In the genomic region with DNA sequence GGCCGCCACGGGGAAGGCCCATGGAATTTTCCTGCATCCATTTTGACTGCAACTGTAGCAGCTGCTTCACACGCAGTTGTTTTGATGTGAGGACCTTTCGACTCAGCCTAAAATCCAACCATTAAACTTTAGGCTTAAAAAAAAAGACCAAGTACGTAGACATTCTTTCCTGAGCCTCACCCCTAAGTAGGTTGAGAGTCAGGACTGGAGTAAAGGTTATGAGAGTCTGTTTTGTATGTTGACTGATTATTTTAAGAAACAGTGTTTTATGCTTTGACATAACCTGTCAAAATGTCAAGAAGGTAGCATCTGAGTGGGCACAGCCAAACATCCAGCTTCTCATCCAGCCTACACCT, we compare ENCODE assay signal across 23 cellular contexts. TPM values are rescaled to one million over a fixed set of nuclear protein-coding genes. Genes with fewer than 3 reads are reported as not detected.
A peak's percentile ranks its signal among the peaks of the same experiment; 100 is the strongest.
DNase-seq lines count a peak whose midpoint lies in the region; ATAC-seq and TF ChIP-seq lines count a peak whose summit lies in the region.
"Had no signal": no experiment of that assay in that cellular context is flagged by ENCODE, and none has a peak within 500 bp of the region (broad histone marks: within the 10 kb centered on the region; RNA-seq: fewer than 3 reads in every experiment).

No MANE protein-coding gene starts in this region.

- TF ChIP-seq POLR2A in breast epithelium (IDR thresholded peaks at IDR 0.05): no peak

- H3K79me2 ChIP-seq in PC-9 (ENCODE audit: low read depth): no peaks in the 10 kb centered on the region

- no peak overlapping the region for H3K27ac ChIP-seq in PC-9
- no peak overlapping the region for H3K27ac ChIP-seq in left lung
- no peak overlapping the region for H3K27ac ChIP-seq in breast epithelium
- H3K27ac ChIP-seq: 22Rv1, BLaER1, Peyer's patch, SJCRH30 had no signal

- no peak overlapping the region for H2AFZ ChIP-seq in PC-9

- CTCF ChIA-PET in PC-9 (lab: Charles Lee): no interaction called here

- H3K9me2 ChIP-seq in PC-9 (ENCODE audit: insufficient read depth): no peaks in the 10 kb centered on the region

- TF ChIP-seq CTCF in PC-9 (conservative IDR thresholded peaks at IDR 0.05) (no peak), left lung (IDR thresholded peaks at IDR 0.05) (no peak), type B pancreatic cell (conservative IDR thresholded peaks at IDR 0.05) (no peak), breast epithelium (IDR thresholded peaks at IDR 0.05) (no peak)

- intact Hi-C loops in PC-9 (cut with micrococcal nuclease; ENCODE audit: unreplicated experiment): no loop called here
- intact Hi-C loops in left lung (cut with DNase I): no loop called here
- intact Hi-C loops in breast epithelium (cut with DNase I; ENCODE audit: low total_unique reads): no loop called here

- peak overlapping the region; percentile 18 for H3K4me2 ChIP-seq in PC-9
- H3K4me2 ChIP-seq: BLaER1 had no signal

- no peaks in the 10 kb centered on the region for H3K36me3 ChIP-seq in PC-9 (ENCODE audit: low read depth)
- H3K36me3 ChIP-seq in left lung: no peaks in the 10 kb centered on the region
- H3K36me3 ChIP-seq in breast epithelium: no peaks in the 10 kb centered on the region
- H3K36me3 ChIP-seq: BLaER1, Peyer's patch, SJCRH30 had no signal

- peaks cover 4% of the 10 kb centered on the region for H3K9me3 Mint-ChIP-seq in type B pancreatic cell
- H3K9me3 Mint-ChIP-seq: CD4-positive, alpha-beta T cell had no signal

- no peaks in the 10 kb centered on the region for H3K27me3 ChIP-seq in PC-9 (ENCODE audit: insufficient read depth, low read depth)
- H3K27me3 ChIP-seq in left lung: no peaks in the 10 kb centered on the region
- H3K27me3 ChIP-seq in breast epithelium: no peaks in the 10 kb centered on the region
- H3K27me3 ChIP-seq: BLaER1, Peyer's patch had no signal

- H4K20me1 ChIP-seq in PC-9 (ENCODE audit: insufficient read depth): no peaks in the 10 kb centered on the region
- H4K20me1 ChIP-seq: BLaER1 had no signal

- POLR2A ChIA-PET in PC-9 (lab: Charles Lee; ENCODE audit: unreplicated experiment): interaction anchor here (0.6 kb wide), 1 partner anchor 46 kb away, joined by 9 read pairs; a partner anchor contains a TSS

- H3K4me3 Mint-ChIP-seq in type B pancreatic cell: no peak overlapping the region
- H3K4me3 Mint-ChIP-seq: CD4-positive, alpha-beta T cell; T-cell had no signal

- DNase-seq in NCI-H1092 treated with DMSO at 0.1 percent for 48 hours (lab: John Stamatoyannopoulos, UW): peak; percentile 7
- no peak for DNase-seq in NCI-H1092 (lab: John Stamatoyannopoulos, UW)
- DNase-seq in PC-9: no peak
- no peak for DNase-seq in left lung
- no peak for DNase-seq in type B pancreatic cell (ENCODE audit: extremely low spot score, unreplicated experiment)
- DNase-seq in breast epithelium (ENCODE audit: low spot score in 2 of 2): no peak
- no peak for DNase-seq in T-helper 1 cell
- DNase-seq in NCI-H2029 treated with DMSO at 0.1 percent for 48 hours (lab: John Stamatoyannopoulos, UW): no peak
- DNase-seq: ACHN; CD4-positive, alpha-beta T cell; DND-41; KBM-7; NCI-H1105 treated with DMSO at 0.1 percent for 48 hours; NCI-H1694; NCI-H446 treated with DMSO at 0.1 percent for 48 hours; Peyer's patch; T-cell had no signal

- no peak overlapping the region for H3K4me3 ChIP-seq in PC-9
- H3K4me3 ChIP-seq in left lung: no peak overlapping the region
- no peak overlapping the region for H3K4me3 ChIP-seq in breast epithelium
- H3K4me3 ChIP-seq: BLaER1, GM12878, Peyer's patch, SJCRH30 had no signal

- peak; percentile 32 for ATAC-seq in left lung
- ATAC-seq: GM12878, HCT116, T-cell had no signal

- H3K36me3 Mint-ChIP-seq in type B pancreatic cell: no peaks in the 10 kb centered on the region
- H3K36me3 Mint-ChIP-seq: T-cell had no signal

- no peaks in the 10 kb centered on the region for H3K27me3 Mint-ChIP-seq in type B pancreatic cell

- peaks cover 9% of the 10 kb centered on the region for H3K4me1 Mint-ChIP-seq in type B pancreatic cell (ENCODE audit: unreplicated experiment)

- H3K9me3 ChIP-seq in PC-9 (ENCODE audit: insufficient read depth, low read depth): no peaks in the 10 kb centered on the region
- no peaks in the 10 kb centered on the region for H3K9me3 ChIP-seq in left lung
- H3K9me3 ChIP-seq in breast epithelium: no peaks in the 10 kb centered on the region
- H3K9me3 ChIP-seq: BLaER1, Caco-2, Peyer's patch had no signal

- H3K27ac Mint-ChIP-seq in type B pancreatic cell: peak overlapping the region; percentile 66
- H3K27ac Mint-ChIP-seq: CD4-positive, alpha-beta T cell; T-cell had no signal

- no peaks in the 10 kb centered on the region for H3F3A ChIP-seq in PC-9 (ENCODE audit: insufficient read depth, low read depth)

- H3K4me1 ChIP-seq in PC-9 (replicated peaks; ENCODE audit: insufficient read depth) (peaks cover 19% of the 10 kb centered on the region), left lung (no peaks in the 10 kb centered on the region), breast epithelium (no peaks in the 10 kb centered on the region)
- H3K4me1 ChIP-seq: Caco-2, Peyer's patch had no signal

- BruUV-seq in PC-9 (replicated peaks; lab: Mats Ljungman, UMichigan): no TSS peak

RNA-seq across cellular contexts. Expression of a gene that starts 45.7 kb away (rescaled TPM):
- total RNA-seq in PC-9 (2021): 147 and 221 TPM in 2 replicates
- 100 to 1,000 TPM in 1 of 2 donors, 10 to 100 TPM in 1; 69.2 to 106 TPM for total RNA-seq in left lung
- total RNA-seq in type B pancreatic cell (ENCODE audit: low replicate concordance): 79.2 and 122 TPM in 2 replicates
- 100 to 1,000 TPM in 1 of 3 donors, 10 to 100 TPM in 2; 78.3 to 281 (median 83.2) TPM for total RNA-seq in breast epithelium
- total RNA-seq: CD4-positive, alpha-beta T cell had no signal
